In the genomic region with DNA sequence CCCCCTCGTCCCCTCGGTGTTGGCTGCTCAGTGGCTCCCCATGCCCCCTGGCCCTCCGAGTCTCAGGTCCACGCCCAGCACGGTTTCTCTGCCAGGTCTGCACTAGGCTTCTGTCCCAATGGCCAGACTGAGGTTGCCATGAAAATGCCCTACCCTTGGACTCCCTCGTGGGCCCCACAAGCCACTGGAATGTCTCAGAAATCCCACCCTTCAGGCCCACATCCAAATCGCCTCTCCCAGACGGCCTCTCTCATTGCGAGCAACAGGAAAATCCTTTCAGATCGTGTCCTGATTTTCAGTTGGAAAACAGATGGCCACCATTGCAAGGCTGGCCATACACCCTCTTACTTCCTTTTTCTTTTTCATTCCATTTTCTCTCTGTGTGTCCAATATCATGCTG, we compare ENCODE assay signal across 12 cellular contexts.
DNase-seq lines count a peak whose midpoint lies in the region; ATAC-seq and TF ChIP-seq lines count a peak whose summit lies in the region.
"Had no signal": no experiment of that assay in that cellular context is flagged by ENCODE, and none has a peak within 500 bp of the region (broad histone marks: within the 10 kb centered on the region; RNA-seq: fewer than 3 reads in every experiment).

No MANE protein-coding gene starts in this region.

- ATAC-seq in right cardiac atrium (no peak), upper lobe of right lung (no peak)

- TF ChIP-seq CTCF in left ventricle myocardium inferior (IDR thresholded peaks at IDR 0.05; ENCODE audit: borderline replicate concordance) = no peak
- no peak for TF ChIP-seq CTCF in neural progenitor cell (IDR thresholded peaks at IDR 0.05)
- no peak for TF ChIP-seq CTCF in upper lobe of right lung (IDR thresholded peaks at IDR 0.05)

- H3K9ac ChIP-seq in duodenal mucosa (ENCODE audit: low read depth in 1 of 2, low read length in 2 of 2) = no peak overlapping the region
- H3K9ac ChIP-seq in neural progenitor cell = no peak overlapping the region

- no peaks in the 10 kb centered on the region for H3K9me3 ChIP-seq in left ventricle myocardium inferior (replicated peaks)
- H3K9me3 ChIP-seq in right cardiac atrium (ENCODE audit: control insufficient read depth, low read length) = no peaks in the 10 kb centered on the region
- H3K9me3 ChIP-seq in duodenal mucosa (ENCODE audit: control insufficient read depth in 1 of 2, low read length in 2 of 2) = no peaks in the 10 kb centered on the region
- H3K9me3 ChIP-seq in neural progenitor cell (ENCODE audit: low read depth) = no peaks in the 10 kb centered on the region
- no peaks in the 10 kb centered on the region for H3K9me3 ChIP-seq in upper lobe of right lung
- H3K9me3 ChIP-seq in SJCRH30 (replicated peaks) = no peaks in the 10 kb centered on the region

- H3F3A ChIP-seq in neural progenitor cell (ENCODE audit: low read depth) = peaks cover 34% of the 10 kb centered on the region

- H3K27ac ChIP-seq in left ventricle myocardium inferior (replicated peaks) = peak overlapping the region; percentile 68
- H3K27ac ChIP-seq in right cardiac atrium (ENCODE audit: low read length) = no peak overlapping the region
- H3K27ac ChIP-seq in duodenal mucosa (ENCODE audit: low read depth, low read length) = peak overlapping the region; percentile 22
- H3K27ac ChIP-seq in neural progenitor cell = no peak overlapping the region
- H3K27ac ChIP-seq in upper lobe of right lung = peak overlapping the region; percentile 53
- H3K27ac ChIP-seq in SJCRH30 = no peak overlapping the region

- no peaks in the 10 kb centered on the region for H3K9me3 Mint-ChIP-seq in neural progenitor cell
- no peaks in the 10 kb centered on the region for H3K9me3 Mint-ChIP-seq in activated T-helper 2 cell treated with anti-CD3 and anti-CD28 coated beads, Interferon-gamma antibody, Interleukin-2, Interleukin-4, amounts not matched to agents 10 μg/mL and 5 μg/mL and 100 μg/mL, durations not matched to agents 14 hours and 24 hours and 36 hours
- H3K9me3 Mint-ChIP-seq: endodermal cell had no signal

- peak overlapping the region; percentile 14 for H3K4me3 Mint-ChIP-seq in neural progenitor cell
- no peak overlapping the region for H3K4me3 Mint-ChIP-seq in activated T-helper 2 cell treated with anti-CD3 and anti-CD28 coated beads, Interferon-gamma antibody, Interleukin-2, Interleukin-4, amounts not matched to agents 10 μg/mL and 5 μg/mL and 100 μg/mL, durations not matched to agents 14 hours and 24 hours and 36 hours (ENCODE audit: low read depth)
- H3K4me3 Mint-ChIP-seq: endodermal cell had no signal

- no peaks in the 10 kb centered on the region for H3K36me3 Mint-ChIP-seq in neural progenitor cell
- H3K36me3 Mint-ChIP-seq in activated T-helper 2 cell treated with anti-CD3 and anti-CD28 coated beads, Interferon-gamma antibody, Interleukin-2, Interleukin-4, amounts not matched to agents 10 μg/mL and 5 μg/mL and 100 μg/mL, durations not matched to agents 14 hours and 24 hours and 36 hours (ENCODE audit: low read depth) = no peaks in the 10 kb centered on the region

- H3K27ac Mint-ChIP-seq in neural progenitor cell = peak overlapping the region; percentile 22
- no peak overlapping the region for H3K27ac Mint-ChIP-seq in activated T-helper 2 cell treated with anti-CD3 and anti-CD28 coated beads, Interferon-gamma antibody, Interleukin-2, Interleukin-4, amounts not matched to agents 10 μg/mL and 5 μg/mL and 100 μg/mL, durations not matched to agents 14 hours and 24 hours and 36 hours
- H3K27ac Mint-ChIP-seq: endodermal cell had no signal

- intact Hi-C loops in left ventricle myocardium inferior (cut with micrococcal nuclease) (loop anchor here (5.0 kb wide), 1 partner anchor 34 kb away; no protein-coding TSS in a partner anchor), right cardiac atrium (cut with DNase I) (loop anchor here in 1 of 4 donors (5.0 kb wide), 1 partner anchor 71 kb away; no protein-coding TSS in a partner anchor), upper lobe of right lung (cut with DNase I) (loop anchor here (10.0 kb wide), 1 partner anchor 74 kb away; a partner anchor contains a TSS)
- intact Hi-C loops in activated T-helper 2 cell treated with anti-CD3 and anti-CD28 coated beads, Interferon-gamma antibody, Interleukin-2, Interleukin-4, amounts not matched to agents 10 μg/mL and 5 μg/mL and 100 μg/mL, durations not matched to agents 14 hours and 24 hours and 36 hours (cut with micrococcal nuclease) = no loop called here

- no peaks in the 10 kb centered on the region for H4K20me1 ChIP-seq in neural progenitor cell (ENCODE audit: low read depth)

- 41% methylated on average over 10 of the region's 10 CpGs for WGBS in right cardiac atrium

- H3K4me3 ChIP-seq in left ventricle myocardium inferior (no peak overlapping the region), right cardiac atrium (ENCODE audit: low read length) (no peak overlapping the region), duodenal mucosa (ENCODE audit: low read depth in 1 of 2, low read length in 2 of 2) (no peak overlapping the region), neural progenitor cell (no peak overlapping the region), upper lobe of right lung (no peak overlapping the region), SJCRH30 (no peak overlapping the region)

- H3K4me2 ChIP-seq in neural progenitor cell = no peak overlapping the region

- H3K4me1 ChIP-seq in left ventricle myocardium inferior (peaks cover 88% of the 10 kb centered on the region), right cardiac atrium (ENCODE audit: control insufficient read depth, insufficient read depth, low read length) (peaks cover 20% of the 10 kb centered on the region), duodenal mucosa (ENCODE audit: control insufficient read depth in 1 of 2, insufficient read depth in 2 of 2, low read length in 2 of 2) (peaks cover 45 to 56% of the 10 kb centered on the region in 2 donors), neural progenitor cell (peaks cover 30% of the 10 kb centered on the region), upper lobe of right lung (peaks cover 74% of the 10 kb centered on the region), SJCRH30 (peaks cover 52% of the 10 kb centered on the region)

- DNase-seq in left ventricle myocardium inferior = no peak
- no peak for DNase-seq in right cardiac atrium
- DNase-seq in neural progenitor cell (ENCODE audit: low spot score) = no peak
- no peak for DNase-seq in upper lobe of right lung
- no peak for DNase-seq in SJCRH30
- DNase-seq in activated T-helper 2 cell treated with anti-CD3 and anti-CD28 coated beads, Interferon-gamma antibody, Interleukin-2, Interleukin-4, amounts not matched to agents 10 μg/mL and 5 μg/mL and 100 μg/mL, durations not matched to agents 14 hours and 24 hours and 36 hours (ENCODE audit: low spot score) = no peak
- no peak for DNase-seq in NCI-H1694 treated with DMSO at 0.1 percent for 48 hours (lab: John Stamatoyannopoulos, UW)
- DNase-seq: aorta, endodermal cell, NCI-H524 treated with DMSO at 0.1 percent for 48 hours, SHP77 had no signal

- H2AFZ ChIP-seq in neural progenitor cell (replicated peaks) = no peak overlapping the region

- H3K36me3 ChIP-seq in left ventricle myocardium inferior (no peaks in the 10 kb centered on the region), duodenal mucosa (ENCODE audit: control insufficient read depth in 1 of 2, insufficient read depth in 2 of 2, low read length in 2 of 2) (no peaks in the 10 kb centered on the region), neural progenitor cell (no peaks in the 10 kb centered on the region), upper lobe of right lung (no peaks in the 10 kb centered on the region), SJCRH30 (no peaks in the 10 kb centered on the region)

- H3K27me3 ChIP-seq in left ventricle myocardium inferior (ENCODE audit: low read depth) (no peaks in the 10 kb centered on the region), right cardiac atrium (ENCODE audit: control insufficient read depth, insufficient read depth) (no peaks in the 10 kb centered on the region), duodenal mucosa (ENCODE audit: control insufficient read depth in 1 of 2, insufficient read depth in 2 of 2, low read length in 2 of 2) (no peaks in the 10 kb centered on the region), neural progenitor cell (no peaks in the 10 kb centered on the region), upper lobe of right lung (no peaks in the 10 kb centered on the region), SJCRH30 (no peaks in the 10 kb centered on the region)

- peaks cover 8% of the 10 kb centered on the region for H3K27me3 Mint-ChIP-seq in neural progenitor cell (ENCODE audit: insufficient read depth, low read depth)
- no peaks in the 10 kb centered on the region for H3K27me3 Mint-ChIP-seq in activated T-helper 2 cell treated with anti-CD3 and anti-CD28 coated beads, Interferon-gamma antibody, Interleukin-2, Interleukin-4, amounts not matched to agents 10 μg/mL and 5 μg/mL and 100 μg/mL, durations not matched to agents 14 hours and 24 hours and 36 hours (ENCODE audit: low read depth)

- H3K4me1 Mint-ChIP-seq in neural progenitor cell = peaks cover 68% of the 10 kb centered on the region
- H3K4me1 Mint-ChIP-seq in activated T-helper 2 cell treated with anti-CD3 and anti-CD28 coated beads, Interferon-gamma antibody, Interleukin-2, Interleukin-4, amounts not matched to agents 10 μg/mL and 5 μg/mL and 100 μg/mL, durations not matched to agents 14 hours and 24 hours and 36 hours (ENCODE audit: low read depth) = peaks cover 54% of the 10 kb centered on the region

- H3K79me2 ChIP-seq in neural progenitor cell (ENCODE audit: low read depth) = no peaks in the 10 kb centered on the region

Comparison
In these comparisons a context has a peak if more than half of its experiments do, and no peak if none do; other contexts are left out.
1. H3K27ac ChIP-seq: peak in left ventricle myocardium inferior (single experiment), duodenal mucosa (single experiment) and upper lobe of right lung (single experiment); none in right cardiac atrium (single experiment), neural progenitor cell (single experiment) and SJCRH30 (single experiment).